Comparison of ENCODE assay signal across 10 cellular contexts in the genomic region with DNA sequence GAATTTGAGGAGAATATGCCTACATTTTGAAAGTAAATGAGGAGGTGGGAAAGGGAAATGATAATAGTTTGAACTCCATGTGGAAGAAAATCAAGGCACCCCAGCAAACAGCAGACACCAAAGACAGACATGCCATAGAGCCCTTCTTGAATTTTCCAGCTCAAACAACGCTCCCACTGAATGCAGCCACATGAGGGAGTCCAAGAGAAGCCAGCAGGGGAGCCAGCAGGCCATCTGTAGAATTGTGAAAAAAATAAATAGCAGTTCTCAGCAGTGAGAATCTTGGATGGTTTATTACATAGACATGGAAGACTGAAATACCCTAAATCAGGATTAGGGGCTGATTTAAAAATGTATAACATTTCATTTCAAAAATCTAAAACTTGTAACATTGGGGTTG.
DNase-seq lines count a peak whose midpoint lies in the region; TF ChIP-seq lines count a peak whose summit lies in the region.
"Had no signal": no experiment of that assay in that cellular context is flagged by ENCODE, and none has a peak within 500 bp of the region (broad histone marks: within the 10 kb centered on the region; RNA-seq: fewer than 3 reads in every experiment).

No MANE protein-coding gene starts in this region.

- H3K4me3 ChIP-seq in OCI-LY7 (ENCODE audit: low read depth, low read length, poor library complexity, severe bottlenecking) = no peak overlapping the region
- H3K4me3 ChIP-seq in epithelial cell of proximal tubule (ENCODE audit: low read depth, low read length) = no peak overlapping the region
- H3K4me3 ChIP-seq in esophagus squamous epithelium = no peak overlapping the region

- H2AFZ ChIP-seq in OCI-LY7 (ENCODE audit: low read length) = no peak overlapping the region
- H2AFZ ChIP-seq: parathyroid adenoma had no signal

- H3K36me3 ChIP-seq in OCI-LY7 (ENCODE audit: insufficient read depth, low read length) (no peaks in the 10 kb centered on the region), esophagus squamous epithelium (no peaks in the 10 kb centered on the region)

- no peaks in the 10 kb centered on the region for H3K4me1 ChIP-seq in OCI-LY7 (ENCODE audit: insufficient read depth, low read length, poor library complexity, severe bottlenecking)
- H3K4me1 ChIP-seq in esophagus squamous epithelium = no peaks in the 10 kb centered on the region
- H3K4me1 ChIP-seq: parathyroid adenoma had no signal

- H3K27ac Mint-ChIP-seq in progenitor cell of endocrine pancreas = no peak overlapping the region

- DNase-seq in H4 (ENCODE audit: low spot score) = peak; percentile 16
- DNase-seq in OCI-LY7 (ENCODE audit: low spot score) = no peak
- DNase-seq in epithelial cell of proximal tubule (ENCODE audit: low read depth) = peak; percentile 4
- DNase-seq in progenitor cell of endocrine pancreas (ENCODE audit: low spot score, unreplicated experiment) = no peak
- no peak for DNase-seq in activated CD4-positive, alpha-beta T cell treated with anti-CD3 and anti-CD28 coated beads, Interleukin-2, amount 50 U/mL, for 4 hours
- DNase-seq in activated naive CD4-positive, alpha-beta T cell (lab: John Stamatoyannopoulos, UW) = no peak
- no peak for DNase-seq in NCI-H1694 treated with DMSO at 0.1 percent for 48 hours (lab: John Stamatoyannopoulos, UW)
- DNase-seq in esophagus squamous epithelium (lab: John Stamatoyannopoulos, UW) = no peak
- DNase-seq: stimulated activated naive CD4-positive, alpha-beta T cell had no signal

- no peaks in the 10 kb centered on the region for H4K20me1 ChIP-seq in OCI-LY7 (ENCODE audit: insufficient read depth, low read length)

- no TSS peak for BruUV-seq in OCI-LY7 (replicated peaks; lab: Mats Ljungman, UMichigan)

- no peaks in the 10 kb centered on the region for H3K79me2 ChIP-seq in OCI-LY7 (ENCODE audit: insufficient read depth, low read depth, low read length)
- H3K79me2 ChIP-seq: parathyroid adenoma had no signal

- TF ChIP-seq CTCF in OCI-LY7 (conservative IDR thresholded peaks at IDR 0.05; ENCODE audit: low read length) (0 out of 2 replicates have a peak, but pooled peaks have one; percentile 28), epithelial cell of proximal tubule (conservative IDR thresholded peaks at IDR 0.05; ENCODE audit: low read depth, low read length) (peak; percentile 95), progenitor cell of endocrine pancreas (IDR thresholded peaks at IDR 0.05; ENCODE audit: unreplicated experiment) (peak; percentile 53), esophagus squamous epithelium (IDR thresholded peaks at IDR 0.05) (no peak)

- no peak overlapping the region for H3K4me2 ChIP-seq in OCI-LY7 (ENCODE audit: low read length)

- intact Hi-C loops in OCI-LY7 (cut with micrococcal nuclease; ENCODE audit: unreplicated experiment) (no loop called here), esophagus squamous epithelium (cut with DNase I) (no loop called here)

- H3K27ac ChIP-seq in OCI-LY7 (ENCODE audit: low read depth, low read length, poor library complexity, severe bottlenecking) = no peak overlapping the region
- no peak overlapping the region for H3K27ac ChIP-seq in esophagus squamous epithelium
- H3K27ac ChIP-seq: parathyroid adenoma had no signal

- POLR2A ChIA-PET in OCI-LY7 (lab: Charles Lee) = no interaction called here

- no peaks in the 10 kb centered on the region for H3K36me3 Mint-ChIP-seq in progenitor cell of endocrine pancreas (ENCODE audit: insufficient read depth)

- no peak overlapping the region for H3K4me3 Mint-ChIP-seq in progenitor cell of endocrine pancreas (ENCODE audit: low read depth)

- WGBS in esophagus squamous epithelium, 2 donors = 27 to 42% methylated on average over 1 of the region's 1 CpG

- peaks cover 6% of the 10 kb centered on the region for H3K9me3 Mint-ChIP-seq in progenitor cell of endocrine pancreas (ENCODE audit: low read depth)

- no peaks in the 10 kb centered on the region for H3K9me3 ChIP-seq in OCI-LY7 (ENCODE audit: low read length)
- H3K9me3 ChIP-seq in esophagus squamous epithelium = no peaks in the 10 kb centered on the region

- H3K27me3 ChIP-seq in esophagus squamous epithelium = no peaks in the 10 kb centered on the region

- CTCF ChIA-PET in OCI-LY7 (lab: Charles Lee; ENCODE audit: unreplicated experiment) = no interaction called here

- H3K27me3 Mint-ChIP-seq in progenitor cell of endocrine pancreas = no peaks in the 10 kb centered on the region

- peaks cover 6% of the 10 kb centered on the region for H3K4me1 Mint-ChIP-seq in progenitor cell of endocrine pancreas (ENCODE audit: low read depth)

- TF ChIP-seq POLR2A in esophagus squamous epithelium (IDR thresholded peaks at IDR 0.05) = no peak

- H3K9me2 ChIP-seq in OCI-LY7 (ENCODE audit: insufficient read depth, low read length) = no peaks in the 10 kb centered on the region

Comparison
In these comparisons a context has a peak if more than half of its experiments do, and no peak if none do; other contexts are left out.
1. DNase-seq: peak in H4 (single experiment) and epithelial cell of proximal tubule (single experiment); none in OCI-LY7 (single experiment), progenitor cell of endocrine pancreas (single experiment), activated CD4-positive, alpha-beta T cell treated with anti-CD3 and anti-CD28 coated beads, Interleukin-2, amount 50 U/mL, for 4 hours (0 of 2), activated naive CD4-positive, alpha-beta T cell (0 of 4), NCI-H1694 treated with DMSO at 0.1 percent for 48 hours (single experiment) and esophagus squamous epithelium (single experiment).
2. CTCF ChIP-seq: peak in OCI-LY7 (single experiment), epithelial cell of proximal tubule (single experiment) and progenitor cell of endocrine pancreas (single experiment); none in esophagus squamous epithelium (0 of 6).